In genomic region chr1:31723828-31724359, GRCh38 we compare ENCODE assay signal across 1 cellular context.
A peak's percentile ranks its signal among the peaks of the same experiment; 100 is the strongest.
TF ChIP-seq lines count a peak whose summit lies in the region.

No MANE protein-coding gene starts in this region.

TF ChIP-seq in HepG2, 621 proteins besides CTCF, POLR2A, EP300 and RAD21 (continued from another document and continues in another):
- no peak for TF ChIP-seq ZNF318 (CRISPR knock-in tag; IDR thresholded peaks at IDR 0.05)
- TF ChIP-seq ZNF382 (CRISPR knock-in tag; IDR thresholded peaks at IDR 0.05; ENCODE audit: borderline replicate concordance): no peak
- TF ChIP-seq AGO2 (optimal IDR thresholded peaks at IDR 0.05; ENCODE audit: low read depth, low read length): no peak
- no peak for TF ChIP-seq PLSCR1 (CRISPR knock-in tag; IDR thresholded peaks at IDR 0.05; ENCODE audit: borderline replicate concordance)
- TF ChIP-seq ISL2 (CRISPR knock-in tag; IDR thresholded peaks at IDR 0.05): no peak
- no peak for TF ChIP-seq ZNF770 (CRISPR knock-in tag; IDR thresholded peaks at IDR 0.05)
- no peak for TF ChIP-seq CHCHD3 (CRISPR knock-in tag; IDR thresholded peaks at IDR 0.05)
- no peak for TF ChIP-seq HNF4A (CRISPR knock-in tag; IDR thresholded peaks at IDR 0.05)
- 0 out of 2 replicates have a peak, but pooled peaks have one; percentile 86 for TF ChIP-seq ATF6 (CRISPR knock-in tag; conservative IDR thresholded peaks at IDR 0.05)
- TF ChIP-seq PBX3 (CRISPR knock-in tag; IDR thresholded peaks at IDR 0.05; ENCODE audit: borderline replicate concordance): peak; percentile 84; the same call in 1 of the 2 replicates
- TF ChIP-seq ZBED4 (CRISPR knock-in tag; IDR thresholded peaks at IDR 0.05; ENCODE audit: borderline replicate concordance): peak; percentile 76
- no peak for TF ChIP-seq TBX2 (CRISPR knock-in tag; IDR thresholded peaks at IDR 0.05; ENCODE audit: borderline replicate concordance)
- TF ChIP-seq CREM (IDR thresholded peaks at IDR 0.05): no peak
- no peak for TF ChIP-seq CREM (CRISPR knock-in tag; IDR thresholded peaks at IDR 0.05)
- TF ChIP-seq GMEB2 (CRISPR knock-in tag; IDR thresholded peaks at IDR 0.05; ENCODE audit: low read depth): no peak
- no peak for TF ChIP-seq FOXA1 (IDR thresholded peaks at IDR 0.05)
- no peak for TF ChIP-seq FOXA1 (CRISPR knock-in tag; IDR thresholded peaks at IDR 0.05)
- no peak for TF ChIP-seq RARG (CRISPR knock-in tag; IDR thresholded peaks at IDR 0.05; ENCODE audit: low read depth)
- peak; percentile 46; the same call in 1 of the 2 replicates for TF ChIP-seq HDAC2 (CRISPR knock-in tag; IDR thresholded peaks at IDR 0.05)
- no peak for TF ChIP-seq STAT6 (CRISPR knock-in tag; IDR thresholded peaks at IDR 0.05; ENCODE audit: borderline replicate concordance)
- TF ChIP-seq HES4 (CRISPR knock-in tag; IDR thresholded peaks at IDR 0.05; ENCODE audit: borderline replicate concordance): peak; percentile 62; the same call in 1 of the 2 replicates
- TF ChIP-seq STAG1 (CRISPR knock-in tag; IDR thresholded peaks at IDR 0.05): no peak
- TF ChIP-seq ZNF446 (CRISPR knock-in tag; IDR thresholded peaks at IDR 0.05): peak; percentile 43; the same call in 1 of the 2 replicates
- no peak for TF ChIP-seq ZNF362 (CRISPR knock-in tag; IDR thresholded peaks at IDR 0.05; ENCODE audit: borderline replicate concordance)
- TF ChIP-seq NFKBIZ (CRISPR knock-in tag; IDR thresholded peaks at IDR 0.05): no peak
- peak; percentile 83; the same call in 1 of the 2 replicates for TF ChIP-seq MAF1 (CRISPR knock-in tag; IDR thresholded peaks at IDR 0.05; ENCODE audit: borderline replicate concordance)
- peak; percentile 52; the same call in 1 of the 2 replicates for TF ChIP-seq ZFP1 (CRISPR knock-in tag; IDR thresholded peaks at IDR 0.05)
- TF ChIP-seq ELF4 (CRISPR knock-in tag; IDR thresholded peaks at IDR 0.05; ENCODE audit: borderline replicate concordance): no peak
